ENCODE assay signal across 13 cellular contexts in the genomic region with DNA sequence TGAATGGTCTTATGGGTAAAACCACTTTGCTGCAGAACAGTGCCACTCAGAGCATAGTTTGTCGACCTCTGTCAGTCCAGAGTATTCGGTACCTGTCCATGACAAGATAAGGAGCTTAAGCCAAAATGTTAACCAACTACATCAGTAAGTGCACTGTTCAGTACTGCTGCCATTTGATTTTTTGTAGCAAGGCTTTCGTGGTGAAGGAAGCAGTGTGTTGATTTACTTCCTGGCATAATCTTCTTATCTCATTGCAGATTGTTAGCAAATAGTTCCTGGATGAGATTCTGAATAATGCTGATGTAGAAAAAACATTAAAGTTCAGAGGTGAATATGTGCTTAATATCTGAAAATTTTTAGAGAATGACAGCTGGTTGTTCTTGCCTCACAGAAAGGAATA.
DNase-seq lines count a peak whose midpoint lies in the region; ATAC-seq and TF ChIP-seq lines count a peak whose summit lies in the region.
"Had no signal": no experiment of that assay in that cellular context is flagged by ENCODE, and none has a peak within 500 bp of the region (broad histone marks: within the 10 kb centered on the region; RNA-seq: fewer than 3 reads in every experiment).

No MANE protein-coding gene starts in this region.

- H3K27ac Mint-ChIP-seq in activated naive CD4-positive, alpha-beta T cell treated with anti-CD3 and anti-CD28 coated beads, Interleukin-2, amount 50 U/mL, for 24 hours = peak overlapping the region; percentile 95
- H3K27ac Mint-ChIP-seq in activated T-helper 17 cell treated with anti-CD3 and anti-CD28 coated beads, Interleukin-2, amount 50 U/mL, for 72 hours = peak overlapping the region; percentile 36
- H3K27ac Mint-ChIP-seq: mesothelial cell of epicardium had no signal

- no peaks in the 10 kb centered on the region for H3K36me3 ChIP-seq in upper lobe of left lung

- TF ChIP-seq CTCF in upper lobe of left lung (IDR thresholded peaks at IDR 0.05) = no peak

- H3K4me3 Mint-ChIP-seq in activated naive CD4-positive, alpha-beta T cell treated with anti-CD3 and anti-CD28 coated beads, Interleukin-2, amount 50 U/mL, for 24 hours = no peak overlapping the region
- peak overlapping the region; percentile 85 for H3K4me3 Mint-ChIP-seq in activated T-helper 17 cell treated with anti-CD3 and anti-CD28 coated beads, Interleukin-2, amount 50 U/mL, for 72 hours
- H3K4me3 Mint-ChIP-seq: mesothelial cell of epicardium had no signal

- peaks cover 61% of the 10 kb centered on the region for H3K4me1 Mint-ChIP-seq in activated naive CD4-positive, alpha-beta T cell treated with anti-CD3 and anti-CD28 coated beads, Interleukin-2, amount 50 U/mL, for 24 hours
- H3K4me1 Mint-ChIP-seq in activated T-helper 17 cell treated with anti-CD3 and anti-CD28 coated beads, Interleukin-2, amount 50 U/mL, for 72 hours = peaks cover 18% of the 10 kb centered on the region

- H3K27ac ChIP-seq in upper lobe of left lung = peak overlapping the region; percentile 14 to 82 (median 75)

- no peak for TF ChIP-seq POLR2A in upper lobe of left lung (IDR thresholded peaks at IDR 0.05)

- no peaks in the 10 kb centered on the region for H3K27me3 Mint-ChIP-seq in activated naive CD4-positive, alpha-beta T cell treated with anti-CD3 and anti-CD28 coated beads, Interleukin-2, amount 50 U/mL, for 24 hours
- H3K27me3 Mint-ChIP-seq in activated T-helper 17 cell treated with anti-CD3 and anti-CD28 coated beads, Interleukin-2, amount 50 U/mL, for 72 hours = no peaks in the 10 kb centered on the region

- ATAC-seq in activated T-helper 17 cell treated with anti-CD3 and anti-CD28 coated beads, Interleukin-2, amount 50 U/mL, for 72 hours (replicated peaks) = no peak
- peak; percentile 45 for ATAC-seq in left lobe of liver
- no peak for ATAC-seq in upper lobe of left lung (ENCODE audit: low FRiP score in 2 of 2)

- WGBS in upper lobe of left lung, 2 donors = 31 to 37% methylated on average over 3 of the region's 3 CpGs

- no peaks in the 10 kb centered on the region for H3K9me3 Mint-ChIP-seq in activated naive CD4-positive, alpha-beta T cell treated with anti-CD3 and anti-CD28 coated beads, Interleukin-2, amount 50 U/mL, for 24 hours
- H3K9me3 Mint-ChIP-seq in activated T-helper 17 cell treated with anti-CD3 and anti-CD28 coated beads, Interleukin-2, amount 50 U/mL, for 72 hours = no peaks in the 10 kb centered on the region

- H3K9me3 ChIP-seq in upper lobe of left lung = peaks cover 0 to 4% (median 0%) of the 10 kb centered on the region in 4 donors

- H3K4me1 ChIP-seq in upper lobe of left lung = peaks cover 12 to 20% (median 15%) of the 10 kb centered on the region in 4 donors

- no peak overlapping the region for H3K4me3 ChIP-seq in upper lobe of left lung

- H3K36me3 Mint-ChIP-seq in activated naive CD4-positive, alpha-beta T cell treated with anti-CD3 and anti-CD28 coated beads, Interleukin-2, amount 50 U/mL, for 24 hours = peaks cover 6% of the 10 kb centered on the region
- no peaks in the 10 kb centered on the region for H3K36me3 Mint-ChIP-seq in activated T-helper 17 cell treated with anti-CD3 and anti-CD28 coated beads, Interleukin-2, amount 50 U/mL, for 72 hours (ENCODE audit: low read depth)

- DNase-seq in activated naive CD4-positive, alpha-beta T cell treated with Interleukin-2 at 50 U/mL for 16 hours = no peak
- DNase-seq in left lobe of liver (ENCODE audit: low spot score) (no peak), upper lobe of left lung (no peak), SKM-1 (lab: John Stamatoyannopoulos, UW; ENCODE audit: unreplicated experiment) (no peak), activated gamma-delta T cell (lab: John Stamatoyannopoulos, UW) (no peak), glomerular visceral epithelial cell (ENCODE audit: extremely low spot score) (no peak)
- DNase-seq: activated CD4-positive, alpha-beta T cell treated with anti-CD3 and anti-CD28 coated beads for 48 hours; NCI-H2081; stimulated activated naive CD4-positive, alpha-beta T cell treated with Interleukin-2 at 50 U/mL for 16 hours had no signal

- no peaks in the 10 kb centered on the region for H3K27me3 ChIP-seq in upper lobe of left lung
- H3K27me3 ChIP-seq: foreskin keratinocyte had no signal

- TF ChIP-seq EP300 in upper lobe of left lung (IDR thresholded peaks at IDR 0.05) = no peak
